Comparison of ENCODE assay signal across 22 cellular contexts in the genomic region with DNA sequence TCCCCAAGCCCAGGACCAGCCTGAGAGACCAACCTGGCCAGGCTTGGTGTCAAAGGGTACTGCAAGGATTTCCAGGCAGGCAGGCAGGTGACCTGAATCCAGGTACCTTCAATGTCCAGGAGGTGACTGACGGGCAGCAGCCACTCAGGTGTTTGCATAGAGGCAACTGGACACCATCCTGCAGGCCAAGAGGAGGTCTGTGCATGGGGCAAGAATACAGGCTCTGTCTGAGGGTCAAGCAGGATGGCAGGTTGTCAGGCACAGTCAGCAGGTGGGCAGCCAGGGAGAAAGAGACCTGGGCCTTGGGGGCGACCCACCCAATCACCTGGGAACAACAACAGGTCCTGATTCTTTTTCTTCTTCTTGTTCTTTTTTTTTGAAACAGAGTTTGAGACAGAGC.
"Had no signal": no experiment of that assay in that cellular context is flagged by ENCODE, and none has a peak within 500 bp of the region (broad histone marks: within the 10 kb centered on the region; RNA-seq: fewer than 3 reads in every experiment).

No MANE protein-coding gene starts in this region.

- H3K9me3 Mint-ChIP-seq: dendritic cell treated with granulocyte-macrophage colony-stimulating factor and Interleukin-4, amounts not matched to agents 40 ng/mL and 50 ng/mL, for 4 days; effector memory CD8-positive, alpha-beta T cell; memory B cell; mesothelial cell of epicardium; natural killer cell treated with Interleukin-12 subunit alpha and Interleukin-12 subunit beta and Interleukin-15 and Interleukin-18, amount 100 ng/mL, for 72 hours; stimulated activated naive B cell treated with anti-CD40 and anti-IgM and Interleukin-4, amounts not matched to agents 10 μg/mL and 1 μg/mL and 100 μg/mL, for 72 hours; stimulated activated naive CD8-positive, alpha-beta T cell treated with anti-CD3 and anti-CD28 coated beads, Interleukin-15, amount 100 ng/mL, for 72 hours had no signal

- H3K27ac Mint-ChIP-seq: dendritic cell treated with granulocyte-macrophage colony-stimulating factor and Interleukin-4, amounts not matched to agents 40 ng/mL and 50 ng/mL, for 4 days; effector memory CD8-positive, alpha-beta T cell; memory B cell; mesothelial cell of epicardium; naive B cell; natural killer cell treated with Interleukin-12 subunit alpha and Interleukin-12 subunit beta and Interleukin-15 and Interleukin-18, amount 100 ng/mL, for 72 hours; stimulated activated naive B cell treated with anti-CD40 and anti-IgM and Interleukin-4, amounts not matched to agents 10 μg/mL and 1 μg/mL and 100 μg/mL, for 72 hours had no signal

- H3K27ac ChIP-seq: colonic mucosa, esophagus squamous epithelium, prostate gland, sigmoid colon, testis, tibial artery, upper lobe of left lung had no signal

- H3K36me3 Mint-ChIP-seq: memory B cell; mesothelial cell of epicardium; naive B cell; natural killer cell treated with Interleukin-12 subunit alpha and Interleukin-12 subunit beta and Interleukin-15 and Interleukin-18, amount 100 ng/mL, for 72 hours; stimulated activated naive B cell treated with anti-CD40 and anti-IgM and Interleukin-4, amounts not matched to agents 10 μg/mL and 1 μg/mL and 100 μg/mL, for 72 hours had no signal

- H3K4me1 ChIP-seq: colonic mucosa, prostate gland had no signal

- DNase-seq: central memory CD4-positive, alpha-beta T cell; colonic mucosa; effector memory CD8-positive, alpha-beta T cell; erythroblast; esophagus squamous epithelium; mucosa of descending colon; naive B cell; sigmoid colon; stimulated activated CD4-positive, alpha-beta T cell treated with anti-CD3 and anti-CD28 coated beads, Interleukin-4, amount 100 ng/mL, for 4 hours; stimulated activated naive B cell treated with anti-CD40 and anti-IgM and Interleukin-4, amounts not matched to agents 10 μg/mL and 1 μg/mL and 100 μg/mL, for 72 hours; stimulated activated naive CD8-positive, alpha-beta T cell treated with anti-CD3 and anti-CD28 coated beads, Interleukin-15, amount 100 ng/mL, for 72 hours; testis; tibial artery; upper lobe of left lung had no signal

- H3K27me3 ChIP-seq: colonic mucosa, right atrium auricular region, sigmoid colon, testis, tibial artery, upper lobe of left lung had no signal

- H3K4me3 Mint-ChIP-seq: dendritic cell treated with granulocyte-macrophage colony-stimulating factor and Interleukin-4, amounts not matched to agents 40 ng/mL and 50 ng/mL, for 4 days; effector memory CD8-positive, alpha-beta T cell; memory B cell; mesothelial cell of epicardium; naive B cell; natural killer cell treated with Interleukin-12 subunit alpha and Interleukin-12 subunit beta and Interleukin-15 and Interleukin-18, amount 100 ng/mL, for 72 hours; neural crest cell; stimulated activated naive B cell treated with anti-CD40 and anti-IgM and Interleukin-4, amounts not matched to agents 10 μg/mL and 1 μg/mL and 100 μg/mL, for 72 hours; stimulated activated naive CD8-positive, alpha-beta T cell treated with anti-CD3 and anti-CD28 coated beads, Interleukin-15, amount 100 ng/mL, for 72 hours had no signal

- H3K9me3 ChIP-seq: colonic mucosa, esophagus squamous epithelium, mucosa of descending colon, prostate gland, right atrium auricular region, testis, tibial artery, upper lobe of left lung had no signal

- H3K4me3 ChIP-seq: colonic mucosa, esophagus squamous epithelium, lung, mucosa of descending colon, prostate gland, right atrium auricular region, sigmoid colon, testis, tibial artery, upper lobe of left lung had no signal

- H3K36me3 ChIP-seq: colonic mucosa, esophagus squamous epithelium, prostate gland, right atrium auricular region, sigmoid colon, tibial artery, upper lobe of left lung had no signal
